8 cellular contexts compared by ENCODE assay signal in the genomic region with DNA sequence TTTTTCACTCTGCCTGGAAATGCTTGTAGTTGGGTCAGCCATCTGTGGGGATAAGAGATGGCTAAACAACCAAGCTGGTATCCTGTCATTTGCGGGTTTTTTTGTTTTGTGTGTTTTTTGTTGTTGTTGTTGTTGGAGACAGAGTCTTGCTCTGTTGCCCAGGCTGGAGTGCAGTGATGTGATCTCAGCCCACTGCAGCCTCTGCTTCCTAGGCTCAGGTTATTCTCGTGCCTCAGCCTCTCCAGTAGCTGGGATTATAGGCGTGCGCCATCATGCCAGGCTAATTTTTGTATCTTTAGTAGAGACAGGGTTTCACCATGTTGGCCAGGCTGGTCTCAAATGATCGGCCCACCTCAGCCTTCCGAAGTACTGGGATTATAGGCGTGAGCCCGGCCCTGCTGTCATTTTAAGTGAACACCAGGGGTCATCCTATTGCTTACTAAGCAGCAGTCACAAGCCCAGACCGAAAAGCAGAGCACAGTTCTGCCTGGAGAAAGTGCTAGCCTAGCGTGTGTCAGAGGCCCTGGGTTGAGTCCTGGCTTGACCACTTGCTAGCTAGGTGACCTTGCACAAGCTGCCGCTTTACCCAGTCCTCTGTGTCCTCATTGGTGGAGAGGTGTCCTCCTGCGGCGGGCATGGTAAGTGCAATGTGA. TPM values are rescaled to one million over a fixed set of nuclear protein-coding genes. Genes with fewer than 3 reads are reported as not detected.
A peak's percentile ranks its signal among the peaks of the same experiment; 100 is the strongest.
DNase-seq lines count a peak whose midpoint lies in the region; ATAC-seq, FAIRE-seq and TF ChIP-seq lines count a peak whose summit lies in the region.

No MANE protein-coding gene starts in this region.

- H3K27me3 ChIP-seq in endocrine pancreas (ENCODE audit: control insufficient read depth, insufficient read depth, low read length), result no peaks in the 10 kb centered on the region

- no peak for ATAC-seq in GM19035 (IDR thresholded peaks at IDR 0.05; ENCODE audit: unreplicated experiment)

- peak; percentile 41 to 64 (median 56) for TF ChIP-seq CTCF in nephron (IDR thresholded peaks at IDR 0.05; ENCODE audit: unreplicated experiment in 3 of 3)

- TF ChIP-seq POLR2A in GM12892 (IDR thresholded peaks at IDR 0.05; ENCODE audit: low read depth, low read length), result no peak

- H3K4me1 Mint-ChIP-seq in nephron, result peaks cover 43% of the 10 kb centered on the region

- DNase-seq in Ammon's horn (ENCODE audit: low spot score) (peak; percentile 58), GM12892 (ENCODE audit: insufficient read length) (no peak), RPMI7951 (ENCODE audit: low read depth) (peak; percentile 47), RCC 7860 (ENCODE audit: low spot score) (no peak)
- no peak for DNase-seq in stimulated activated CD4-positive, alpha-beta T cell treated with anti-CD3 and anti-CD28 coated beads, Interleukin-4, amount 100 ng/mL, for 4 hours

- no peaks in the 10 kb centered on the region for H3K9me3 Mint-ChIP-seq in nephron

- H3K27me3 Mint-ChIP-seq in nephron (ENCODE audit: low read depth), result peaks cover 6% of the 10 kb centered on the region

- H3K4me3 ChIP-seq in endocrine pancreas (ENCODE audit: control insufficient read depth, insufficient read depth, low read length), result no peak overlapping the region

- H3K36me3 Mint-ChIP-seq in nephron (ENCODE audit: low read depth), result peaks cover 49% of the 10 kb centered on the region

- H3K27ac Mint-ChIP-seq in nephron, result peak overlapping the region in 1 of 3 experiments; percentile 25

- H3K9me3 ChIP-seq in endocrine pancreas (ENCODE audit: control insufficient read depth, low read length), result no peaks in the 10 kb centered on the region

- no peaks in the 10 kb centered on the region for H3K36me3 ChIP-seq in endocrine pancreas (ENCODE audit: control insufficient read depth, insufficient read depth, low read length)

- H3K4me3 Mint-ChIP-seq in nephron, result peak overlapping the region; percentile 73 to 80 (median 79)

- H3K9ac ChIP-seq in endocrine pancreas (ENCODE audit: control insufficient read depth, insufficient read depth, low read length), result peak overlapping the region; percentile 11

- H3K4me1 ChIP-seq in endocrine pancreas (ENCODE audit: control insufficient read depth, insufficient read depth, low read length), result peaks cover 8% of the 10 kb centered on the region

- FAIRE-seq in GM12892 (lab: Jason Lieb, UNC), result peak; percentile 98
- no peak for FAIRE-seq in RCC 7860 (lab: Jason Lieb, UNC)

RNA-seq across cellular contexts. Expression of a gene that starts 4.6 kb away (rescaled TPM):
- 7.8 TPM for polyA plus RNA-seq in GM12892 (2012; ENCODE audit: missing spikeins)
- 5.6 and 5.9 TPM in 2 replicates for total RNA-seq in RPMI7951 (2014; rRNA removed; shearing (Covaris generic))

RNA-seq across cellular contexts. Expression of a gene that starts 4.9 kb away (rescaled TPM):
- 23.8 TPM for polyA plus RNA-seq in GM12892 (2012; ENCODE audit: missing spikeins)
- total RNA-seq in RPMI7951 (2014; rRNA removed; shearing (Covaris generic)), result 22.7 and 27.7 TPM in 2 replicates

RNA-seq across cellular contexts. Expression of a gene that starts 43.6 kb away (rescaled TPM):
- polyA plus RNA-seq in GM12892 (2012; ENCODE audit: missing spikeins), result 24.3 TPM
- 19.0 and 19.3 TPM in 2 replicates for total RNA-seq in RPMI7951 (2014; rRNA removed; shearing (Covaris generic))

RNA-seq across cellular contexts. Expression of a gene that starts 57.8 kb away (rescaled TPM):
- not detected for polyA plus RNA-seq in GM12892 (2012; ENCODE audit: missing spikeins)
- total RNA-seq in RPMI7951 (2014; rRNA removed; shearing (Covaris generic)), result not detected in 2 replicates

RNA-seq across cellular contexts. Expression of a gene that starts 59.3 kb away (rescaled TPM):
- 3.1 TPM for polyA plus RNA-seq in GM12892 (2012; ENCODE audit: missing spikeins)
- 4.6 and 4.8 TPM in 2 replicates for total RNA-seq in RPMI7951 (2014; rRNA removed; shearing (Covaris generic))

Comparison
In these comparisons a context has a peak if more than half of its experiments do, and no peak if none do; other contexts are left out.
1. DNase-seq: peak in Ammon's horn (single experiment) and RPMI7951 (single experiment); none in GM12892 (single experiment), RCC 7860 (single experiment) and stimulated activated CD4-positive, alpha-beta T cell treated with anti-CD3 and anti-CD28 coated beads, Interleukin-4, amount 100 ng/mL, for 4 hours (0 of 2).